ENCODE assay signal across 27 cellular contexts in genomic region chr1:201907621-201908020, GRCh38. TPM values are rescaled to one million over a fixed set of nuclear protein-coding genes. Genes with fewer than 3 reads are reported as not detected.
DNase-seq lines count a peak whose midpoint lies in the region; ATAC-seq, FAIRE-seq and TF ChIP-seq lines count a peak whose summit lies in the region.
"Had no signal": no experiment of that assay in that cellular context is flagged by ENCODE, and none has a peak within 500 bp of the region (broad histone marks: within the 10 kb centered on the region; RNA-seq: fewer than 3 reads in every experiment).

No MANE protein-coding gene starts in this region.

- H3K4me3 ChIP-seq in coronary artery (peak overlapping the region; percentile 45), muscle layer of colon (ENCODE audit: low read depth in 1 of 2, low read length in 2 of 2) (no peak overlapping the region), stomach (no peak overlapping the region), vagina (no peak overlapping the region)
- H3K4me3 ChIP-seq: BLaER1 treated with 17β-estradiol and CSF1 and Interleukin-3, amounts not matched to agents 10 nM and 100 nM; dorsolateral prefrontal cortex; lung had no signal

- H3K27ac ChIP-seq in coronary artery (peak overlapping the region; percentile 87 to 97), muscle layer of colon (ENCODE audit: low read depth, low read length) (peak overlapping the region; percentile 74), stomach (peak overlapping the region in 4 of 5 donors; percentile 70 to 90 (median 80)), vagina (peak overlapping the region; percentile 93)
- H3K27ac ChIP-seq: BLaER1 treated with 17β-estradiol and CSF1 and Interleukin-3, amounts not matched to agents 10 nM and 100 nM had no signal

- no peak for TF ChIP-seq EP300 in stomach (IDR thresholded peaks at IDR 0.05)

- H3K4me1 ChIP-seq in muscle layer of colon (ENCODE audit: insufficient read depth, low read length): peaks cover 93% of the 10 kb centered on the region
- H3K4me1 ChIP-seq in stomach: peaks cover 0 to 88% (median 51%) of the 10 kb centered on the region in 4 donors
- H3K4me1 ChIP-seq in vagina: peaks cover 89% of the 10 kb centered on the region

- 83 to 91% (median 89%) methylated on average over 6 of the region's 6 CpGs for WGBS in stomach, 5 donors

- no peaks in the 10 kb centered on the region for H3K9me3 ChIP-seq in muscle layer of colon (ENCODE audit: low read length)
- H3K9me3 ChIP-seq in stomach: no peaks in the 10 kb centered on the region
- H3K9me3 ChIP-seq in vagina: no peaks in the 10 kb centered on the region
- H3K9me3 ChIP-seq: BLaER1 treated with 17β-estradiol and CSF1 and Interleukin-3, amounts not matched to agents 10 nM and 100 nM had no signal

- H3K36me3 ChIP-seq in muscle layer of colon (ENCODE audit: insufficient read depth, low read length) (peaks cover 19% of the 10 kb centered on the region), stomach (no peaks in the 10 kb centered on the region), vagina (no peaks in the 10 kb centered on the region)
- H3K36me3 ChIP-seq: BLaER1 treated with 17β-estradiol and CSF1 and Interleukin-3, amounts not matched to agents 10 nM and 100 nM had no signal

- intact Hi-C loops in stomach (cut with DNase I; ENCODE audit: low total_unique reads) (loop anchor here (10.0 kb wide), 1 partner anchor 217 kb away; the partner anchor contains the start of gene GPR37L1), vagina (cut with DNase I) (no loop called here)

- no peak for DNase-seq in coronary artery (ENCODE audit: low spot score)
- no peak for DNase-seq in stomach
- DNase-seq in vagina (ENCODE audit: extremely low spot score in 2 of 2): no peak
- no peak for DNase-seq in iPS-NIHi7 (ENCODE audit: extremely low spot score)
- DNase-seq in RCC 7860 (ENCODE audit: low spot score): no peak
- DNase-seq: activated CD4-positive, alpha-beta T cell treated with anti-CD3 and anti-CD28 coated beads, Interleukin-2, amount 50 U/mL, for 48 hours; activated CD4-positive, CD25-positive, alpha-beta regulatory T cell; activated T-cell treated with anti-CD3 and anti-CD28 coated beads, Interleukin-2, amount 50 U/mL, for 72 hours; cerebellar nuclear complex; dorsolateral prefrontal cortex; H7; hippocampal formation; Karpas-422; NCI-H2029; NCI-H524; NK-92 treated with Interleukin-12 subunit alpha and Interleukin-12 subunit beta, amount 100 ng/mL, for 24 hours; PC-3; stimulated activated CD4-positive, alpha-beta T cell treated with anti-CD3 and anti-CD28 coated beads, Interleukin-4, amount 100 ng/mL, for 24 hours had no signal

- H3K9ac ChIP-seq in muscle layer of colon (ENCODE audit: low read length): no peak overlapping the region
- H3K9ac ChIP-seq: BLaER1 treated with 17β-estradiol and CSF1 and Interleukin-3, amounts not matched to agents 10 nM and 100 nM had no signal

- H3K27me3 ChIP-seq in muscle layer of colon (ENCODE audit: control insufficient read depth in 1 of 2, insufficient read depth in 2 of 2, low read length in 2 of 2) (no peaks in the 10 kb centered on the region), stomach (no peaks in the 10 kb centered on the region), vagina (no peaks in the 10 kb centered on the region)
- H3K27me3 ChIP-seq: BLaER1 treated with 17β-estradiol and CSF1 and Interleukin-3, amounts not matched to agents 10 nM and 100 nM; dorsolateral prefrontal cortex had no signal

- no peak for TF ChIP-seq POLR2A in stomach (IDR thresholded peaks at IDR 0.05)
- no peak for TF ChIP-seq POLR2A in vagina (IDR thresholded peaks at IDR 0.05)

- no peak for ATAC-seq in activated CD4-positive, CD25-positive, alpha-beta regulatory T cell treated with anti-CD3 and anti-CD28 coated beads, Interleukin-2, amount 50 U/mL, for 24 hours
- ATAC-seq: activated T-cell treated with anti-CD3 and anti-CD28 coated beads, Interleukin-2, amount 50 U/mL, for 72 hours; HepG2; PC-3; Right ventricle myocardium inferior; sciatic nerve; SK-N-SH treated with all-trans-retinoic acid at 6 μM for 48 hours had no signal

- no peak for FAIRE-seq in RCC 7860 (lab: Jason Lieb, UNC)
- FAIRE-seq: GM12891, HepG2 had no signal

- no peak for TF ChIP-seq CTCF in coronary artery (IDR thresholded peaks at IDR 0.05)
- TF ChIP-seq CTCF in stomach (IDR thresholded peaks at IDR 0.05): no peak
- TF ChIP-seq CTCF in vagina (IDR thresholded peaks at IDR 0.05): no peak

RNA-seq across cellular contexts. Expression of gene SHISA4, which starts 18.9 kb away (rescaled TPM):
- total RNA-seq in stomach (10 to 100 TPM in 3 of 5 donors, 1 to 10 TPM in 1, under 1 TPM in 1; 0.87 to 33.3 (median 10.3) TPM), vagina (16.2 TPM)
- polyA plus RNA-seq in stomach: 10 to 100 TPM; 14.1 to 18.3 (median 14.6) TPM

RNA-seq across cellular contexts. Expression of gene LMOD1, which starts 38.7 kb away (rescaled TPM):
- total RNA-seq in stomach (100 to 1,000 TPM in 3 of 5 donors, 10 to 100 TPM in 2; 27.5 to 420 (median 102) TPM), vagina (107 TPM)
- polyA plus RNA-seq in stomach: 100 to 1,000 TPM in 1 of 3 donors, 10 to 100 TPM in 2; 19.6 to 117 (median 22.9) TPM
- total RNA-seq: activated T-cell treated with anti-CD3 and anti-CD28 coated beads, Interleukin-2, amount 50 U/mL, for 72 hours; HepG2 had no signal
- polyA plus RNA-seq: HepG2 had no signal

RNA-seq across cellular contexts. Expression of gene TIMM17A, which starts 47.7 kb away (rescaled TPM):
- total RNA-seq in stomach (10 to 100 TPM in 2 of 5 donors, 1 to 10 TPM in 3; 3.2 to 47.0 (median 7.1) TPM), vagina (18.9 TPM)
- 10 to 100 TPM; 26.1 to 48.8 (median 37.4) TPM for polyA plus RNA-seq in stomach
